28 cellular contexts compared by ENCODE assay signal in the genomic region with DNA sequence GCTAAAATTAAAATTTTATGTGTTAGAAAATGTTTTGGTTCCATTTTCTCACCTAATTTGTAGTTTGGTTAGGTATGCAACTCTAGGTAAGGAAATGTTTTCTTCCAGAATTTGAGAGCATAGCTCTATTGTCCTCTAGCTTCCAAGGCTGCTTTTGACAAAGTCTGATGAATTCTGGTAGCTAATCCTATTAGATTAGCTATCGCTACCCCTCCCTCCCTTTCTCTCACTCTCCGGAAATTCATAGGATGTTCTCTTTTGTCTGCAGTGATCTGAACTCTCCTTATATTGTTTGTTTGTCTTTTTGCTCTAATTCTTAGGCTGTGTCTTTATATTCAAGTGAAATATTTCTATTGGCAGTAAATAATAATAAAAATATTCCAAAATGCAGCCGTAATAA.
"Had no signal": no experiment of that assay in that cellular context is flagged by ENCODE, and none has a peak within 500 bp of the region (broad histone marks: within the 10 kb centered on the region; RNA-seq: fewer than 3 reads in every experiment).

No MANE protein-coding gene starts in this region.

- H3K27me3 Mint-ChIP-seq: natural killer cell treated with Interleukin-12 subunit alpha and Interleukin-12 subunit beta and Interleukin-15 and Interleukin-18, amount 100 ng/mL, for 72 hours; progenitor cell of endocrine pancreas; stimulated activated naive B cell treated with anti-CD40 and anti-IgM and Interleukin-4, amounts not matched to agents 10 μg/mL and 1 μg/mL and 100 μg/mL, for 72 hours had no signal

- H3K4me1 Mint-ChIP-seq: immature natural killer cell; mesothelial cell of epicardium; naive thymus-derived CD4-positive, alpha-beta T cell; stimulated activated naive B cell treated with anti-CD40 and anti-IgM and Interleukin-4, amounts not matched to agents 10 μg/mL and 1 μg/mL and 100 μg/mL, for 72 hours had no signal

- DNase-seq: hypothalamus; immature natural killer cell; kidney; left colon; left lung; lower lobe of right lung; mesenchymal stem cell; naive thymus-derived CD4-positive, alpha-beta T cell; ovary; right lobe of liver; stimulated activated CD4-positive, alpha-beta T cell treated with anti-CD3 and anti-CD28 coated beads, Interleukin-12 subunit alpha, Interleukin-12 subunit beta, amount 100 ng/mL, for 4 hours; stimulated activated CD4-positive, alpha-beta T cell treated with anti-CD3 and anti-CD28 coated beads, Interleukin-15, amount 100 ng/mL, for 24 hours; stimulated activated CD4-positive, alpha-beta T cell treated with anti-CD3 and anti-CD28 coated beads, Interleukin-2, amount 100 ng/mL, for 24 hours; stimulated activated CD4-positive, alpha-beta T cell treated with anti-CD3 and anti-CD28 coated beads, Interleukin-4, amount 100 ng/mL, for 1 hour; stimulated activated naive B cell treated with anti-CD40 and anti-IgM and Interleukin-4, amounts not matched to agents 10 μg/mL and 1 μg/mL and 100 μg/mL, for 72 hours; stimulated activated naive CD8-positive, alpha-beta T cell treated with anti-CD3 and anti-CD28 coated beads, Interleukin-15, Interleukin-2, amounts not matched to agents 100 U/mL and 50 U/mL, for 24 hours; stomach; testis; thyroid gland; transverse colon; upper lobe of right lung had no signal

- H3K27me3 ChIP-seq: left lung, ovary, right atrium auricular region, right lobe of liver, stomach, testis, thyroid gland, transverse colon, upper lobe of right lung had no signal

- H3K4me3 Mint-ChIP-seq: immature natural killer cell; mesothelial cell of epicardium; naive thymus-derived CD4-positive, alpha-beta T cell; natural killer cell treated with Interleukin-12 subunit alpha and Interleukin-12 subunit beta and Interleukin-15 and Interleukin-18, amount 100 ng/mL, for 72 hours; neural crest cell; stimulated activated naive B cell treated with anti-CD40 and anti-IgM and Interleukin-4, amounts not matched to agents 10 μg/mL and 1 μg/mL and 100 μg/mL, for 72 hours had no signal

- H3K36me3 ChIP-seq: left lung, lower lobe of right lung, ovary, right atrium auricular region, right lobe of liver, stomach, thyroid gland, transverse colon, upper lobe of right lung had no signal

- H3K4me3 ChIP-seq: left lung, lower lobe of right lung, ovary, right atrium auricular region, right lobe of liver, stomach, testis, thyroid gland, transverse colon, upper lobe of right lung had no signal

- H3K27ac Mint-ChIP-seq: immature natural killer cell; mesothelial cell of epicardium; naive thymus-derived CD4-positive, alpha-beta T cell; natural killer cell treated with Interleukin-12 subunit alpha and Interleukin-12 subunit beta and Interleukin-15 and Interleukin-18, amount 100 ng/mL, for 72 hours; progenitor cell of endocrine pancreas; stimulated activated naive B cell treated with anti-CD40 and anti-IgM and Interleukin-4, amounts not matched to agents 10 μg/mL and 1 μg/mL and 100 μg/mL, for 72 hours had no signal

- FAIRE-seq: islet of Langerhans, kidney, urothelium cell line had no signal

- H3K4me1 ChIP-seq: left lung, lower lobe of right lung, right atrium auricular region, right lobe of liver, stomach, testis, thyroid gland, upper lobe of right lung had no signal

- ATAC-seq: left colon; lower lobe of right lung; naive thymus-derived CD4-positive, alpha-beta T cell; natural killer cell treated with Interleukin-12 subunit alpha and Interleukin-12 subunit beta and Interleukin-15 and Interleukin-18, amount 100 ng/mL, for 72 hours; right lobe of liver; stimulated activated naive B cell treated with anti-CD40 and anti-IgM and Interleukin-4, amounts not matched to agents 10 μg/mL and 1 μg/mL and 100 μg/mL, for 72 hours; stimulated activated naive CD8-positive, alpha-beta T cell treated with anti-CD3 and anti-CD28 coated beads, Interleukin-15, Interleukin-2, amounts not matched to agents 100 U/mL and 50 U/mL, for 24 hours had no signal

- H3K9me3 ChIP-seq: left lung, lower lobe of right lung, ovary, right atrium auricular region, right lobe of liver, stomach, testis, thyroid gland, transverse colon, upper lobe of right lung had no signal

- H3K36me3 Mint-ChIP-seq: immature natural killer cell; mesothelial cell of epicardium; natural killer cell treated with Interleukin-12 subunit alpha and Interleukin-12 subunit beta and Interleukin-15 and Interleukin-18, amount 100 ng/mL, for 72 hours; stimulated activated naive B cell treated with anti-CD40 and anti-IgM and Interleukin-4, amounts not matched to agents 10 μg/mL and 1 μg/mL and 100 μg/mL, for 72 hours had no signal

- H3K9me3 Mint-ChIP-seq: mesothelial cell of epicardium, neural crest cell had no signal

- H3K27ac ChIP-seq: left lung, lower lobe of right lung, ovary, right atrium auricular region, right lobe of liver, stomach, testis, thyroid gland, transverse colon, upper lobe of right lung had no signal
